Comparison of ENCODE assay signal across 23 cellular contexts in genomic region chr3:69817988-69818387, GRCh38.
"Had no signal": no experiment of that assay in that cellular context is flagged by ENCODE, and none has a peak within 500 bp of the region (broad histone marks: within the 10 kb centered on the region; RNA-seq: fewer than 3 reads in every experiment).

No MANE protein-coding gene starts in this region.

- DNase-seq: activated B cell treated with CpG ODN at 0.5 μM for 24 hours; activated CD4-positive, alpha-beta T cell treated with anti-CD3 and anti-CD28 coated beads, Interleukin-2, amount 50 U/mL, for 1 hour; activated CD8-positive, alpha-beta T cell treated with anti-CD3 and anti-CD28 coated beads for 36 hours; activated gamma-delta T cell treated with Interleukin-2 at 50 U/mL for 16 hours; activated naive CD4-positive, alpha-beta T cell treated with anti-CD3 and anti-CD28 coated beads, Interleukin-2, amount 50 U/mL, for 16 hours; activated T-cell treated with anti-CD3 and anti-CD28 coated beads, Interleukin-2, amount 50 U/mL, for 4 hours; amniotic stem cell; brain microvascular endothelial cell; central memory CD4-positive, alpha-beta T cell; hippocampal formation; kidney; lower lobe of right lung; mesendoderm; natural killer cell; occipital lobe; right cardiac atrium; stimulated activated CD4-positive, alpha-beta T cell treated with anti-CD3 and anti-CD28 coated beads, Interleukin-15, amount 100 ng/mL, for 24 hours; stimulated activated CD4-positive, alpha-beta T cell treated with anti-CD3 and anti-CD28 coated beads, Interleukin-2, amount 100 ng/mL, for 24 hours; stimulated activated naive CD4-positive, alpha-beta T cell; T-helper 2 cell; tibial artery had no signal

- ATAC-seq: activated CD8-positive, alpha-beta T cell treated with anti-CD3 and anti-CD28 coated beads for 36 hours; activated T-cell treated with anti-CD3 and anti-CD28 coated beads, Interleukin-2, amount 50 U/mL, for 4 hours; activated T-helper 17 cell treated with anti-CD3 and anti-CD28 coated beads, Interleukin-2, amount 50 U/mL, for 72 hours; gastroesophageal sphincter; lower lobe of right lung; natural killer cell had no signal
